9 cellular contexts compared by ENCODE assay signal in genomic region chr6:38933426-38933825, GRCh38.
DNase-seq lines count a peak whose midpoint lies in the region; ATAC-seq and TF ChIP-seq lines count a peak whose summit lies in the region.
"Had no signal": no experiment of that assay in that cellular context is flagged by ENCODE, and none has a peak within 500 bp of the region (broad histone marks: within the 10 kb centered on the region; RNA-seq: fewer than 3 reads in every experiment).

No MANE protein-coding gene starts in this region.

- no peak overlapping the region for H3K27ac Mint-ChIP-seq in H9

- H3K9me3 ChIP-seq in AG04450 (ENCODE audit: control insufficient read depth, insufficient read depth, low read length) (no peaks in the 10 kb centered on the region), H9 (ENCODE audit: control insufficient read depth, low read depth, low read length) (no peaks in the 10 kb centered on the region), OCI-LY7 (ENCODE audit: low read length) (no peaks in the 10 kb centered on the region)

- H3K27me3 Mint-ChIP-seq in H9 (ENCODE audit: low read depth) = no peaks in the 10 kb centered on the region; the same call in none of the 2 replicates

- no peaks in the 10 kb centered on the region for H3K79me2 ChIP-seq in H9 (ENCODE audit: insufficient read depth, low read length)
- no peaks in the 10 kb centered on the region for H3K79me2 ChIP-seq in OCI-LY7 (ENCODE audit: insufficient read depth, low read depth, low read length)

- H3K36me3 ChIP-seq in OCI-LY7 (ENCODE audit: insufficient read depth, low read length) = no peaks in the 10 kb centered on the region

- H4K20me1 ChIP-seq in H9 (ENCODE audit: control insufficient read depth, insufficient read depth, insufficient read length) = no peaks in the 10 kb centered on the region
- H4K20me1 ChIP-seq in OCI-LY7 (ENCODE audit: insufficient read depth, low read length) = no peaks in the 10 kb centered on the region

- no peak overlapping the region for H2BK12ac ChIP-seq in H9 (ENCODE audit: insufficient read length, low read depth, low read length)

- H3K23me2 ChIP-seq in H9 (ENCODE audit: insufficient read length, low read depth, low read length, poor library complexity, severe bottlenecking) = no peaks in the 10 kb centered on the region

- H4K5ac ChIP-seq in H9 (ENCODE audit: insufficient read length, low read depth, low read length) = no peak overlapping the region

- no peak overlapping the region for H4K8ac ChIP-seq in H9 (replicated peaks; ENCODE audit: insufficient read length, low read depth, low read length)

- H3K4me1 Mint-ChIP-seq in H9 = no peaks in the 10 kb centered on the region

- DNase-seq in AG04450 (ENCODE audit: low read depth, low spot score) = no peak
- DNase-seq in H9 = no peak
- DNase-seq in OCI-LY7 (ENCODE audit: low spot score) = no peak
- DNase-seq in fibroblast of mammary gland (ENCODE audit: low read depth) = peak; percentile 9
- no peak for DNase-seq in HuH-7.5 (ENCODE audit: low spot score)
- no peak for DNase-seq in T1000 (lab: John Stamatoyannopoulos, UW)
- no peak for DNase-seq in cardiac septum (ENCODE audit: low spot score)
- DNase-seq: activated naive CD4-positive, alpha-beta T cell treated with Interleukin-2 at 50 U/mL for 16 hours had no signal

- intact Hi-C loops in OCI-LY7 (cut with micrococcal nuclease; ENCODE audit: unreplicated experiment) = no loop called here
- intact Hi-C loops in cardiac septum (cut with DNase I) = no loop called here

- H2AFZ ChIP-seq in H9 (ENCODE audit: low read length) = no peak overlapping the region
- no peak overlapping the region for H2AFZ ChIP-seq in OCI-LY7 (ENCODE audit: low read length)

- no peak overlapping the region for H3K56ac ChIP-seq in H9 (ENCODE audit: insufficient read length, low read depth, low read length)

- no peak overlapping the region for H2BK120ac ChIP-seq in H9 (ENCODE audit: low read depth, low read length, poor library complexity, severe bottlenecking)

- H2BK20ac ChIP-seq in H9 (ENCODE audit: low read depth, low read length, poor library complexity, severe bottlenecking) = no peak overlapping the region

- ATAC-seq in HG03469 (IDR thresholded peaks at IDR 0.05; ENCODE audit: unreplicated experiment) = no peak

- 0 out of 2 replicates have a peak, but pooled peaks have one; percentile 25 for TF ChIP-seq CTCF in AG04450 (IDR thresholded peaks at IDR 0.05; ENCODE audit: low read depth, low read length)
- TF ChIP-seq CTCF in H9 (conservative IDR thresholded peaks at IDR 0.05) = 0 out of 3 replicates have a peak, but pooled peaks have one; percentile 10
- peak; percentile 51 for TF ChIP-seq CTCF in OCI-LY7 (conservative IDR thresholded peaks at IDR 0.05; ENCODE audit: low read length)
- TF ChIP-seq CTCF in fibroblast of mammary gland (conservative IDR thresholded peaks at IDR 0.05; ENCODE audit: control insufficient read depth, insufficient read depth, low read depth, low read length) = peak; percentile 13

- WGBS in H9 (ENCODE audit: extremely low coverage, insufficient read length, low lambda C conversion rate) = no CpG with 5 or more reads among the region's 3 CpGs

- CTCF ChIA-PET in AG04450 (lab: Charles Lee) (interaction anchor here (0.9 kb wide), 1 partner anchor 61 kb away, joined by 4 read pairs; no protein-coding TSS in a partner anchor), OCI-LY7 (lab: Charles Lee; ENCODE audit: unreplicated experiment) (no interaction called here)

- H3K4me3 ChIP-seq in AG04450 (ENCODE audit: low read depth, low read length) = no peak overlapping the region
- no peak overlapping the region for H3K4me3 ChIP-seq in OCI-LY7 (ENCODE audit: low read depth, low read length, poor library complexity, severe bottlenecking)
- H3K4me3 ChIP-seq in fibroblast of mammary gland (ENCODE audit: control insufficient read depth, low read depth, low read length) = no peak overlapping the region

- no peak overlapping the region for H3K18ac ChIP-seq in H9 (ENCODE audit: insufficient read length, low read depth, low read length)

- H3K9ac ChIP-seq in H9 (ENCODE audit: extremely low read depth, insufficient read length, low read length) = no peak overlapping the region

- POLR2A ChIA-PET in AG04450 (lab: Yijun Ruan, JAX) (no interaction called here), OCI-LY7 (lab: Charles Lee) (no interaction called here)

- no peak overlapping the region for H3K23ac ChIP-seq in H9 (ENCODE audit: insufficient read length, low read depth, low read length)

- no peaks in the 10 kb centered on the region for H3K9me3 Mint-ChIP-seq in H9

- H2AK5ac ChIP-seq in H9 (ENCODE audit: insufficient read length, low read length) = no peak overlapping the region

- H3K27me3 ChIP-seq in AG04450 (ENCODE audit: control insufficient read depth, insufficient read depth, low read length) (no peaks in the 10 kb centered on the region), H9 (ENCODE audit: insufficient read depth, low read length) (no peaks in the 10 kb centered on the region)

- no peak overlapping the region for H2BK5ac ChIP-seq in H9 (ENCODE audit: insufficient read length, low read length)

- H3K4me3 Mint-ChIP-seq in H9 = no peak overlapping the region

- no peaks in the 10 kb centered on the region for H3K36me3 Mint-ChIP-seq in H9 (ENCODE audit: insufficient read depth in 1 of 3, low read depth in 3 of 3)

- no peak overlapping the region for H3K4ac ChIP-seq in H9 (ENCODE audit: low read depth, low read length)

- no peaks in the 10 kb centered on the region for H3K79me1 ChIP-seq in H9 (ENCODE audit: insufficient read depth, low read depth, low read length, poor library complexity, severe bottlenecking)

- no peak overlapping the region for H4K91ac ChIP-seq in H9 (ENCODE audit: insufficient read length, low read depth, low read length)

- H3K27ac ChIP-seq in AG04450 (ENCODE audit: low read depth, low read length) (no peak overlapping the region), H9 (ENCODE audit: insufficient read length, low read depth, low read length) (no peak overlapping the region), OCI-LY7 (ENCODE audit: low read depth, low read length, poor library complexity, severe bottlenecking) (no peak overlapping the region)

- no peak overlapping the region for H2BK15ac ChIP-seq in H9 (ENCODE audit: low read depth, low read length)

- no TSS peak for BruUV-seq in OCI-LY7 (replicated peaks; lab: Mats Ljungman, UMichigan)

- no peak overlapping the region for H3K14ac ChIP-seq in H9 (ENCODE audit: insufficient read depth, low read length)

- no peaks in the 10 kb centered on the region for H3K4me1 ChIP-seq in H9 (ENCODE audit: insufficient read depth, low read length)
- H3K4me1 ChIP-seq in OCI-LY7 (ENCODE audit: insufficient read depth, low read length, poor library complexity, severe bottlenecking) = no peaks in the 10 kb centered on the region

- no peaks in the 10 kb centered on the region for H3K9me2 ChIP-seq in OCI-LY7 (ENCODE audit: insufficient read depth, low read length)

- no peak overlapping the region for H3K4me2 ChIP-seq in H9 (ENCODE audit: insufficient read depth, insufficient read length, low read length)
- H3K4me2 ChIP-seq in OCI-LY7 (ENCODE audit: low read length) = no peak overlapping the region

- H3T11ph ChIP-seq in H9 (ENCODE audit: low read length) = no peak overlapping the region
